9 cellular contexts compared by ENCODE assay signal in the genomic region with DNA sequence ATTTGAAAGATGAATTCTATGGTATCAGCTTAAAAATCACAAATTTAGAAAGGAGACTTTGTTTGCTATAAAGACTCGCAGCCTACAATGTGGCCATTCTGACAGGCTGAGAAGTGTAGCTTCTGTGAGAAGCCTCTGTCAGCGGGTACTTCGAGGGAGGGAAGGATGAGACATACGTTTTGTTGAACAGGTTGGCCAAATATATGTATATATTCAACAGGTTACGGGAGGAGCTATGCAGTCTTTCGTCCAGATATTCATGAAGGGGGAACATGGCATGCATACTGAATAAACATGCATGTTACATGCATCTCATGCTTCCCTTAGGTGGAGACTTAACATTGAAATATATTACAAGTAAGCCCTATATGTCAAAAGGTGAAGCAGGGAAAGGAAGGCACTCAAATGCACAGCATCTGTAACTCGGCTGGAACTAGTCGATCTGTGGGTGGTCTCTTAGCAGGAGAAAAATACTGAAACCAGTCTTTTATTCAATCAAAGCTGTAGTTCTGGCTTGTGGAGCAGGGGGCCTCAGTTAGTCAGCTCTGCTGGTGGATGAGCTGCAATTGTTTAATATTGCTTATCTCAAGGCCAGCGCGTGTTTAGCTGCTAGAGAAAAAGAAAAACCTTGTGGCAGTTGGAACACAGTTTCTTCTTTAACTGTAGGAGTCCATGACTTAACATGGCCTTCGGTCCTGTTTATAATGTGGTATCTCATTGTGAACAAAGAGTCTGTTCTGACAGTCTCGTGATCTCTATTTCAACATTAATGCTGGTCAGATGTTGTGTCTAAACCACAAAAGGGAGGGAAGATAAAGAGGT.
DNase-seq lines count a peak whose midpoint lies in the region; ATAC-seq and FAIRE-seq lines count a peak whose summit lies in the region.
"Had no signal": no experiment of that assay in that cellular context is flagged by ENCODE, and none has a peak within 500 bp of the region (broad histone marks: within the 10 kb centered on the region; RNA-seq: fewer than 3 reads in every experiment).

No MANE protein-coding gene starts in this region.

- H3K27ac ChIP-seq in ACC112 (ENCODE audit: low read depth, low read length) (peak overlapping the region; percentile 68), HUES48 (ENCODE audit: low read depth, low read length) (peak overlapping the region; percentile 91)

- H3K36me3 ChIP-seq in ACC112 (ENCODE audit: insufficient read depth, low read length): no peaks in the 10 kb centered on the region
- peaks cover 1% of the 10 kb centered on the region; the same call in 1 of the 2 replicates for H3K36me3 ChIP-seq in HUES48 (ENCODE audit: control insufficient read depth, insufficient read depth, low read length)

- H3K9ac ChIP-seq in HUES48 (ENCODE audit: low read depth, low read length): peak overlapping the region; percentile 46

- H3K27me3 ChIP-seq in ACC112 (ENCODE audit: insufficient read depth, low read length) (no peaks in the 10 kb centered on the region), HUES48 (ENCODE audit: control insufficient read depth, insufficient read depth, low read length) (no peaks in the 10 kb centered on the region)

- peaks cover 35% of the 10 kb centered on the region for H3K4me1 ChIP-seq in ACC112 (ENCODE audit: control insufficient read depth, insufficient read depth, low read length, unreplicated experiment)
- H3K4me1 ChIP-seq in HUES48 (ENCODE audit: control insufficient read depth, insufficient read depth, low read length): peaks cover 49% of the 10 kb centered on the region

- no peaks in the 10 kb centered on the region for H3K9me3 ChIP-seq in HUES48 (ENCODE audit: control insufficient read depth, insufficient read depth, low read length)

- ATAC-seq in GM19397 (IDR thresholded peaks at IDR 0.05; ENCODE audit: unreplicated experiment): peak; percentile 23

- DNase-seq in dermis blood vessel endothelial cell (no peak), NCI-H526 treated with DMSO at 0.1 percent for 48 hours (lab: John Stamatoyannopoulos, UW) (no peak), germinal center (ENCODE audit: low spot score) (no peak), DMS53 (lab: John Stamatoyannopoulos, UW) (no peak)
- DNase-seq: activated CD4-positive, alpha-beta T cell treated with anti-CD3 and anti-CD28 coated beads for 1 hour had no signal

- peak overlapping the region; percentile 11; the same call in 1 of the 2 replicates for H3K4me3 ChIP-seq in ACC112 (ENCODE audit: low read depth, low read length)
- peak overlapping the region; percentile 50 for H3K4me3 ChIP-seq in HUES48 (ENCODE audit: low read depth, low read length)

- FAIRE-seq in endometrium (lab: Jason Lieb, UNC): peak; percentile 68

- H2AFZ ChIP-seq in ACC112 (ENCODE audit: low read length, unreplicated experiment): peak overlapping the region; percentile 82

- no peaks in the 10 kb centered on the region for H3K79me2 ChIP-seq in ACC112 (ENCODE audit: control insufficient read depth, insufficient read depth, low read length, unreplicated experiment)
